22 cellular contexts compared by ENCODE assay signal in genomic region chrX:40508560-40508959, GRCh38.
"Had no signal": no experiment of that assay in that cellular context is flagged by ENCODE, and none has a peak within 500 bp of the region (broad histone marks: within the 10 kb centered on the region; RNA-seq: fewer than 3 reads in every experiment).

No MANE protein-coding gene starts in this region.

- DNase-seq: activated CD4-positive, alpha-beta T cell treated with anti-CD3 and anti-CD28 coated beads for 4 hours; activated CD4-positive, alpha-beta T cell treated with anti-CD3 and anti-CD28 coated beads, Interleukin-2, amount 50 U/mL, for 48 hours; activated CD4-positive, CD25-positive, alpha-beta regulatory T cell; activated CD8-positive, alpha-beta memory T cell treated with anti-CD3 and anti-CD28 coated beads, Interleukin-2, amount 50 U/mL, for 48 hours; activated naive CD4-positive, alpha-beta T cell; activated naive CD8-positive, alpha-beta T cell treated with anti-CD3 and anti-CD28 coated beads for 36 hours; activated T-cell treated with anti-CD3 and anti-CD28 coated beads, Interleukin-2, amount 50 U/mL, for 4 hours; cerebellar nuclear complex; cortex of kidney; endodermal cell; esophagus squamous epithelium; gastrocnemius medialis; head of caudate nucleus; hypothalamus; left cardiac atrium; naive B cell; pancreas; small intestine; stimulated activated CD4-positive, alpha-beta T cell treated with anti-CD3 and anti-CD28 coated beads, Interleukin-2, amount 100 ng/mL, for 24 hours; stimulated activated naive CD8-positive, alpha-beta T cell treated with anti-CD3 and anti-CD28 coated beads, Interleukin-15, amount 100 ng/mL, for 72 hours; T-helper 17 cell; tibial artery had no signal
